8 cellular contexts compared by ENCODE assay signal in genomic region chr2:31886700-31887099, GRCh38.
DNase-seq lines count a peak whose midpoint lies in the region; ATAC-seq and TF ChIP-seq lines count a peak whose summit lies in the region.

No MANE protein-coding gene starts in this region.

- 98% methylated on average over 2 of the region's 2 CpGs for WGBS in liver

- H3K9me3 Mint-ChIP-seq in WTC11, result no peaks in the 10 kb centered on the region

- peak; percentile 38 to 43 for TF ChIP-seq RAD21 in liver (IDR thresholded peaks at IDR 0.05)

- no peaks in the 10 kb centered on the region for H3K36me3 Mint-ChIP-seq in WTC11

- POLR2A ChIA-PET in WTC11 (lab: Charles Lee), result interaction anchor here (1.0 kb wide), 2 partner anchors 122 to 153 kb away, joined by 3 read pairs; partner anchors contain the start of gene DPY30

- no peaks in the 10 kb centered on the region for H3K27me3 ChIP-seq in liver (ENCODE audit: control insufficient read depth in 4 of 4, insufficient read depth in 4 of 4, low read length in 3 of 4)

- H3K27ac Mint-ChIP-seq in WTC11, result peak overlapping the region; percentile 67

- H3K9ac ChIP-seq in liver (ENCODE audit: low read depth in 1 of 2, low read length in 2 of 2), result no peak overlapping the region

- no peak overlapping the region for H3K4me3 ChIP-seq in liver (ENCODE audit: low read depth in 1 of 3, low read length in 3 of 3)

- DNase-seq in ELR (ENCODE audit: low read depth), result peak; percentile 25
- DNase-seq in WTC11 (ENCODE audit: low spot score), result peak; percentile 41
- no peak for DNase-seq in GM20000 (ENCODE audit: low spot score)
- DNase-seq in HPDE6-E6E7 (ENCODE audit: extremely low spot score), result no peak

- peaks cover 0 to 11% (median 2%) of the 10 kb centered on the region in 4 donors for H3K36me3 ChIP-seq in liver (ENCODE audit: control insufficient read depth in 4 of 4, insufficient read depth in 3 of 4, low read depth in 1 of 4, low read length in 3 of 4)

- no peak for TF ChIP-seq CTCF in WTC11 (IDR thresholded peaks at IDR 0.05)
- TF ChIP-seq CTCF in liver (IDR thresholded peaks at IDR 0.05; ENCODE audit: low read depth, low read length, missing input control), result no peak
- TF ChIP-seq CTCF in GM20000 (IDR thresholded peaks at IDR 0.05; ENCODE audit: extremely low read depth, missing control alignments), result no peak

- peak overlapping the region; percentile 27 for H3K4me3 Mint-ChIP-seq in WTC11

- CTCF ChIA-PET in WTC11 (lab: Charles Lee), result interaction anchor here (0.5 to 1.9 kb wide), 22 partner anchors 9 to 248 kb away, joined by 3 to 12 read pairs (median 3); partner anchors contain the start of genes DPY30 and SPAST

- H3K9me3 ChIP-seq in liver (ENCODE audit: control insufficient read depth in 4 of 4, low read length in 3 of 4), result no peaks in the 10 kb centered on the region

- ATAC-seq in HG02759 (IDR thresholded peaks at IDR 0.05; ENCODE audit: unreplicated experiment) (peak; percentile 56), WTC11 (peak; percentile 99), GM21515 (IDR thresholded peaks at IDR 0.05; ENCODE audit: unreplicated experiment) (no peak), HG03108 (IDR thresholded peaks at IDR 0.05; ENCODE audit: unreplicated experiment) (no peak)

- H3K4me1 ChIP-seq in liver (ENCODE audit: control insufficient read depth in 4 of 4, insufficient read depth in 4 of 4, low read length in 3 of 4), result no peaks in the 10 kb centered on the region

- H3K27ac ChIP-seq in liver (ENCODE audit: low read depth in 1 of 2, low read length in 2 of 2), result no peak overlapping the region

- no peaks in the 10 kb centered on the region for H3K27me3 Mint-ChIP-seq in WTC11 (ENCODE audit: low read depth)

- peaks cover 37% of the 10 kb centered on the region for H3K4me1 Mint-ChIP-seq in WTC11

TF ChIP-seq in WTC11, 78 proteins besides CTCF, POLR2A, EP300 and RAD21 (continues in another document):
- TF ChIP-seq JAZF1 (CRISPR knock-in tag; IDR thresholded peaks at IDR 0.05), result no peak
- TF ChIP-seq PRRX2 (CRISPR knock-in tag; IDR thresholded peaks at IDR 0.05), result no peak
- no peak for TF ChIP-seq CREB1 (CRISPR knock-in tag; IDR thresholded peaks at IDR 0.05)
- no peak for TF ChIP-seq FOXP4 (CRISPR knock-in tag; IDR thresholded peaks at IDR 0.05)
- no peak for TF ChIP-seq PRDM15 (CRISPR knock-in tag; IDR thresholded peaks at IDR 0.05)
- no peak for TF ChIP-seq GRHL2 (CRISPR knock-in tag; IDR thresholded peaks at IDR 0.05; ENCODE audit: insufficient replicate concordance, severe bottlenecking)
- TF ChIP-seq SMAD4 (CRISPR knock-in tag; IDR thresholded peaks at IDR 0.05), result no peak
- no peak for TF ChIP-seq ATF3 (CRISPR knock-in tag; conservative IDR thresholded peaks at IDR 0.05)

TF ChIP-seq in liver, 16 proteins besides CTCF, POLR2A, EP300 and RAD21:
- TF ChIP-seq EGR1 (IDR thresholded peaks at IDR 0.05; ENCODE audit: low read depth in 2 of 2) (no peak), NR2F2 (IDR thresholded peaks at IDR 0.05) (no peak), RXRA (IDR thresholded peaks at IDR 0.05) (no peak), FOXA1 (IDR thresholded peaks at IDR 0.05) (no peak), TAF1 (conservative IDR thresholded peaks at IDR 0.05) (no peak), YY1 (IDR thresholded peaks at IDR 0.05) (no peak), ZBTB33 (IDR thresholded peaks at IDR 0.05) (no peak), JUND (IDR thresholded peaks at IDR 0.05) (no peak), SP1 (IDR thresholded peaks at IDR 0.05) (no peak), HNF4A (conservative IDR thresholded peaks at IDR 0.05) (no peak), REST (IDR thresholded peaks at IDR 0.05) (no peak), ATF3 (IDR thresholded peaks at IDR 0.05) (no peak), GABPA (IDR thresholded peaks at IDR 0.05 in 1 of 2, conservative IDR thresholded peaks at IDR 0.05 in 1 of 2) (no peak), MAX (IDR thresholded peaks at IDR 0.05) (no peak), HNF4G (IDR thresholded peaks at IDR 0.05) (no peak)

Comparison
In these comparisons a context has a peak if more than half of its experiments do, and no peak if none do; other contexts are left out.
1. DNase-seq: peak in ELR (single experiment) and WTC11 (single experiment); none in GM20000 (single experiment) and HPDE6-E6E7 (single experiment).
2. ATAC-seq: peak in HG02759 (single experiment) and WTC11 (single experiment); none in GM21515 (single experiment) and HG03108 (single experiment).